Comparison of ENCODE assay signal across 8 cellular contexts in the genomic region with DNA sequence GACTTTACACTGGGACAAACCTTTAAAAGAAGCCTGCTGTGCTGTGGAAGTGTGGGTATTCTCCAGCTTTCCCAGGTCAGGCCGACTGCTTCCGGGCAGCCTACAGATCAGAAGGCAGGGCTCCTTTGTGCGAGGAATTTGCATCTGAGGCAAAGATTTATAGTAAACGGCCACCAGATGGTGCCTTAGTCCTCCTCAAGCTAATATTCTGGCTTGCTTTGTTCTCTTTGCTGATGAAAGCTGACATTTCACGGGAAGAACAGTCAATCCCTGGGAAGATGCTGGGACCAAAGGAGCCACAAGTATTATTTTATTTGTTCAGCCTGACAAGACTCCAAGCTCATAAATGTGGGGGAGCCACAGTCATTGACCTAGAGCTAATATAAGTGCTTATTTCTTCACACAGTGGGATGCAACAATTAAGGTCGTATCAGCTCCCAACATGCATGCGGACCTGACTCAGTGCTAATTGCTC.
DNase-seq lines count a peak whose midpoint lies in the region; ATAC-seq, FAIRE-seq and TF ChIP-seq lines count a peak whose summit lies in the region.

No MANE protein-coding gene starts in this region.

- no peak overlapping the region for H3K27ac ChIP-seq in AG04450 (ENCODE audit: low read depth, low read length)

- DNase-seq in AG04450 (ENCODE audit: low read depth, low spot score) (peak; percentile 66), NCI-H2029 (lab: John Stamatoyannopoulos, UW) (peak; percentile 71), T-helper 2 cell (peak in 3 of 5 experiments; percentile 8 to 67 (median 23)), bronchial epithelial cell (ENCODE audit: low read depth) (peak; percentile 82), iris pigment epithelial cell (ENCODE audit: low read depth) (peak; percentile 82)
- peak; percentile 29 for DNase-seq in stimulated activated CD4-positive, alpha-beta T cell treated with anti-CD3 and anti-CD28 coated beads, Interleukin-12 subunit alpha, Interleukin-12 subunit beta, amount 100 ng/mL, for 4 hours

- peak; percentile 70 for TF ChIP-seq CTCF in AG04450 (IDR thresholded peaks at IDR 0.05; ENCODE audit: low read depth, low read length)
- peak; percentile 74 for TF ChIP-seq CTCF in bronchial epithelial cell (IDR thresholded peaks at IDR 0.05; ENCODE audit: insufficient read depth, low read length, severe bottlenecking)

- H3K4me3 ChIP-seq in AG04450 (ENCODE audit: low read depth, low read length) (no peak overlapping the region), bronchial epithelial cell (ENCODE audit: low read depth, low read length) (no peak overlapping the region)

- CTCF ChIA-PET in AG04450 (lab: Charles Lee): interaction anchor here (0.6 to 5.8 kb wide), 46 partner anchors 8 to 659 kb away, joined by 3 to 224 read pairs (median 4); a partner anchor contains a TSS

- peak; percentile 52 for FAIRE-seq in bronchial epithelial cell (lab: Jason Lieb, UNC)

- H3K27me3 ChIP-seq in AG04450 (ENCODE audit: control insufficient read depth, insufficient read depth, low read length) (peaks cover 19% of the 10 kb centered on the region), bronchial epithelial cell (ENCODE audit: control insufficient read depth, insufficient read depth, low read length) (no peaks in the 10 kb centered on the region)

- ATAC-seq in GM18508 (IDR thresholded peaks at IDR 0.05; ENCODE audit: insufficient read depth, unreplicated experiment): peak; percentile 63
- peak; percentile 63 for ATAC-seq in HG03039 (IDR thresholded peaks at IDR 0.05; ENCODE audit: unreplicated experiment)

- POLR2A ChIA-PET in AG04450 (lab: Yijun Ruan, JAX): interaction anchor here (0.6 kb wide), 1 partner anchor 237 kb away, joined by 3 read pairs; no protein-coding TSS in a partner anchor

- H3K9me3 ChIP-seq in AG04450 (ENCODE audit: control insufficient read depth, insufficient read depth, low read length): no peaks in the 10 kb centered on the region

- H3K36me3 ChIP-seq in bronchial epithelial cell (ENCODE audit: control insufficient read depth, insufficient read depth, low read length): no peaks in the 10 kb centered on the region

Comparison
In these comparisons a context has a peak if more than half of its experiments do, and no peak if none do; other contexts are left out.
1. DNase-seq: peak in every context shown above with its lines; median percentile 82 in bronchial epithelial cell; 82 in iris pigment epithelial cell; 71 in NCI-H2029; 66 in AG04450; 29 in stimulated activated CD4-positive, alpha-beta T cell treated with anti-CD3 and anti-CD28 coated beads, Interleukin-12 subunit alpha, Interleukin-12 subunit beta, amount 100 ng/mL, for 4 hours; 23 in T-helper 2 cell.